2 cellular contexts compared by ENCODE assay signal in the genomic region with DNA sequence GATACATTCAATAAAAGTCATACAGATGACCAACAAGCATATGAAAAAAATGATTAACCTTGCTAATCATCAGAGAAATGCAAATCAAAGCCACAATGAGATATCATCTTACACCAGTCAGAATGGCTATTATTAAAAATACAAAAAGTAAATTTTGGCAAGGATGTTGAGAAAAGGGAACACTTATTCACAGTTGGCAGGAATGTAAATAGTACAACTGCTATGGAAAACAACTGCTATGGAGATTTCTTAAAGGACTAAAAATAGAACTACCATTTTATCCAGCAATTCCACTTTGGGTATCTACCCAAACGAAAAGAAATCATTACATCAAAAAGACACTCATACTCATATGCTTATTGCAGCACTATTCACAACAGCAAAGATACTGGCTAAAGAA.
TF ChIP-seq lines count a peak whose summit lies in the region.

No MANE protein-coding gene starts in this region.

TF ChIP-seq in IMR-90, 13 proteins besides CTCF, POLR2A, EP300 and RAD21:
- TF ChIP-seq CEBPB (IDR thresholded peaks at IDR 0.05; ENCODE audit: low read depth, low read length): no peak

TF ChIP-seq in SK-N-SH, 30 proteins besides CTCF, POLR2A, EP300 and RAD21 (continued from another document):
- TF ChIP-seq FOXJ3 (CRISPR knock-in tag; IDR thresholded peaks at IDR 0.05) (no peak), RXRA (IDR thresholded peaks at IDR 0.05; ENCODE audit: borderline replicate concordance, low read depth) (no peak), POLR2AphosphoS5 (IDR thresholded peaks at IDR 0.05; ENCODE audit: low read depth, low read length) (no peak), YY1 (IDR thresholded peaks at IDR 0.05; ENCODE audit: low read depth) (no peak), NFIC (IDR thresholded peaks at IDR 0.05; ENCODE audit: borderline replicate concordance) (no peak), GATA2 (CRISPR knock-in tag; IDR thresholded peaks at IDR 0.05) (no peak), TCF12 (IDR thresholded peaks at IDR 0.05) (no peak), MXI1 (IDR thresholded peaks at IDR 0.05; ENCODE audit: low read depth, low read length) (no peak)
- TF ChIP-seq, protein P1, sequence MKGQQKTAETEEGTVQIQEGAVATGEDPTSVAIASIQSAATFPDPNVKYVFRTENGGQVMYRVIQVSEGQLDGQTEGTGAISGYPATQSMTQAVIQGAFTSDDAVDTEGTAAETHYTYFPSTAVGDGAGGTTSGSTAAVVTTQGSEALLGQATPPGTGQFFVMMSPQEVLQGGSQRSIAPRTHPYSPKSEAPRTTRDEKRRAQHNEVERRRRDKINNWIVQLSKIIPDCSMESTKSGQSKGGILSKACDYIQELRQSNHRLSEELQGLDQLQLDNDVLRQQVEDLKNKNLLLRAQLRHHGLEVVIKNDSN (IDR thresholded peaks at IDR 0.05; ENCODE audit: borderline replicate concordance, low read depth): no peak
TF ChIP-seq in SK-N-SH: peak in this region for 0.
